In genomic region chr14:68563256-68564131, GRCh38 we compare ENCODE assay signal across 12 cellular contexts.
DNase-seq lines count a peak whose midpoint lies in the region; ATAC-seq, FAIRE-seq and TF ChIP-seq lines count a peak whose summit lies in the region.
"Had no signal": no experiment of that assay in that cellular context is flagged by ENCODE, and none has a peak within 500 bp of the region (broad histone marks: within the 10 kb centered on the region; RNA-seq: fewer than 3 reads in every experiment).

No MANE protein-coding gene starts in this region.

- no peaks in the 10 kb centered on the region for H4K20me1 ChIP-seq in keratinocyte (ENCODE audit: control insufficient read depth, extremely low read depth, insufficient read depth, low read length)

- no peaks in the 10 kb centered on the region for H3K9me3 ChIP-seq in keratinocyte (ENCODE audit: control insufficient read depth, low read depth, low read length)

- H3K4me1 ChIP-seq in keratinocyte (ENCODE audit: control insufficient read depth, extremely low read depth, insufficient read depth, low read length): peaks cover 39% of the 10 kb centered on the region

- H3K9ac ChIP-seq in keratinocyte (ENCODE audit: control insufficient read depth, extremely low read depth, insufficient read depth, low read length): peak overlapping the region; percentile 53

- peak overlapping the region; percentile 68 for H3K4me2 ChIP-seq in keratinocyte (ENCODE audit: control insufficient read depth, extremely low read depth, insufficient read depth, low read depth, low read length)

- no peak for TF ChIP-seq CTCF in keratinocyte (optimal IDR thresholded peaks at IDR 0.05 in 1 of 3, IDR thresholded peaks at IDR 0.05 in 1 of 3, conservative IDR thresholded peaks at IDR 0.05 in 1 of 3; ENCODE audit: extremely low read depth in 1 of 3, insufficient read depth in 2 of 3, low read length in 3 of 3)

- H3K9me1 ChIP-seq in keratinocyte (ENCODE audit: control insufficient read depth, extremely low read depth, insufficient read depth, low read length): no peaks in the 10 kb centered on the region

- H3K36me3 ChIP-seq in keratinocyte (ENCODE audit: control insufficient read depth in 2 of 2, extremely low read depth in 1 of 2, insufficient read depth in 2 of 2, low read length in 2 of 2): no peaks in the 10 kb centered on the region

- no peaks in the 10 kb centered on the region for H3K27me3 ChIP-seq in keratinocyte (ENCODE audit: control insufficient read depth, extremely low read depth, insufficient read depth, low read length)

- intact Hi-C loops in sciatic nerve (cut with DNase I): no loop called here

- ATAC-seq in sciatic nerve (peak; percentile 77), GM18520 (IDR thresholded peaks at IDR 0.05; ENCODE audit: unreplicated experiment) (no peak), GM19467 (IDR thresholded peaks at IDR 0.05; ENCODE audit: unreplicated experiment) (no peak)
- ATAC-seq: stimulated activated effector memory CD8-positive, alpha-beta T cell treated with anti-CD3 and anti-CD28 coated beads, Interleukin-12 subunit alpha, Interleukin-12 subunit beta, amount 100 ng/mL, for 72 hours had no signal

- peak overlapping the region; percentile 65 for H3K27ac ChIP-seq in keratinocyte (ENCODE audit: control insufficient read depth, insufficient read depth, low read length)

- H2AFZ ChIP-seq in keratinocyte (ENCODE audit: control insufficient read depth, low read length): peak overlapping the region; percentile 57

- H3K79me2 ChIP-seq in keratinocyte (ENCODE audit: control insufficient read depth, insufficient read depth, low read length): no peaks in the 10 kb centered on the region

- peak; percentile 39 for FAIRE-seq in keratinocyte (lab: Jason Lieb, UNC)
- FAIRE-seq: bronchial epithelial cell had no signal

- H3K4me3 ChIP-seq in keratinocyte (ENCODE audit: control insufficient read depth in 2 of 3, extremely low read depth in 1 of 3, insufficient read depth in 2 of 3, low read depth in 1 of 3, low read length in 3 of 3): peak overlapping the region in 2 of 3 experiments; percentile 1 to 4

- DNase-seq in DMS79 (lab: John Stamatoyannopoulos, UW) (peak; percentile 86), astrocyte of the hippocampus (ENCODE audit: low read depth, low spot score) (peak; percentile 80), keratinocyte (ENCODE audit: low read depth, low spot score) (no peak), sciatic nerve (ENCODE audit: low spot score) (no peak), hepatic stellate cell (ENCODE audit: low spot score) (no peak)
- no peak for DNase-seq in activated CD8-positive, alpha-beta memory T cell treated with anti-CD3 and anti-CD28 coated beads, Interleukin-2, amount 50 U/mL, for 4 hours
- DNase-seq: COR-L47, NCI-H226 had no signal

- dilution Hi-C loops in keratinocyte (cut with MboI; ENCODE audit: extremely low pct_ligation_motif_present, low sequenced_read_pairs): no loop called here

Comparison
In these comparisons a context has a peak if more than half of its experiments do, and no peak if none do; other contexts are left out.
1. DNase-seq: peak in DMS79 (single experiment) and astrocyte of the hippocampus (single experiment); none in keratinocyte (single experiment), sciatic nerve (single experiment), hepatic stellate cell (single experiment) and activated CD8-positive, alpha-beta memory T cell treated with anti-CD3 and anti-CD28 coated beads, Interleukin-2, amount 50 U/mL, for 4 hours (single experiment).